ENCODE assay signal across 18 cellular contexts in genomic region chr15:33204087-33204486, GRCh38.
"Had no signal": no experiment of that assay in that cellular context is flagged by ENCODE, and none has a peak within 500 bp of the region (broad histone marks: within the 10 kb centered on the region; RNA-seq: fewer than 3 reads in every experiment).

No MANE protein-coding gene starts in this region.

- FAIRE-seq: HepG2 had no signal

- H3K27me3 ChIP-seq: SJCRH30 had no signal

- H3K9me3 ChIP-seq: SJCRH30 had no signal

- H3K36me3 ChIP-seq: SJCRH30 had no signal

- DNase-seq: IMR-90, Kasumi-1, KG1, MM.1S, NCI-H1092 treated with DMSO at 0.1 percent for 48 hours, NCI-H1436, NCI-H187, NCI-H2029, NCI-H2081 treated with DMSO at 0.1 percent for 48 hours, NCI-H2171, NCI-H226, NCI-H446 treated with DMSO at 0.1 percent for 48 hours, NCI-H510A treated with DMSO at 0.1 percent for 48 hours, PC-3, SHP77 treated with DMSO at 0.1 percent for 48 hours, SJCRH30 had no signal

- H3K4me3 ChIP-seq: SJCRH30, SK-N-MC had no signal

- H3K27ac ChIP-seq: SJCRH30, SK-N-MC had no signal
